ENCODE assay signal across 17 cellular contexts in the genomic region with DNA sequence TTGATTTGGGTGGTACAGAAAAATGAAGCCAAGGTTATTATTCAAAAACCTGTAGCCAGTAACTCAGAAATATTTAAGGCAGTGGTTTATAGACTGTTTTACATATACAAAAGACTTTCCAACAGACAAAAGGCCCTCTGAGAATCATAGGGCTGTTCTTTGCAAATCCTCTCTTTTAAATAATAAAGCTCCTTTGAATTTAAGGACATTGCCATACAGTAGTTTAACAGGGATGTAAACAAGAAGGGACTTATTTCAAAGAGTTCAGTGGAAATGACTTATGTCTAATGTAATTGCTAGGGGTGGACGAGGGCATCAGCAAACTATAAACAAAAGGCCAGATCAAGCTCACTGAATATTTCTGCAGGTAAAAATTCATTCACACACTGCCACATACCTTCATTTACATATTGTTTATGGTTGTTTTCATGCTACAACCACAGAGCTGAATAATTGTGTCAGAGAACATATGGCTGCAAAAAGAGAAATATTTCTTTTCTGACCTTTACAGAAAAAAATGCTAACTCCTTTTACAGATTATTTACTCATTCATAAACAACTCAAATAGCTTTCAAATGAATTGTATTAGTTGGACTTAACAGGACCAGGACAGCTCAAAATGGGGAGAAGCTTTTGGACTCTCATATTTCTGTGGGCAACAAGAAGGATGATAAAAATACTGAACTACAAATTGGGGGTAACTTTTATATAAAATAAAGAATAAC.
A peak's percentile ranks its signal among the peaks of the same experiment; 100 is the strongest.
DNase-seq lines count a peak whose midpoint lies in the region; TF ChIP-seq lines count a peak whose summit lies in the region.
"Had no signal": no experiment of that assay in that cellular context is flagged by ENCODE, and none has a peak within 500 bp of the region (broad histone marks: within the 10 kb centered on the region; RNA-seq: fewer than 3 reads in every experiment).

No MANE protein-coding gene starts in this region.

- peak; percentile 37 for DNase-seq in AG10803 (ENCODE audit: low read depth)
- peak; percentile 45 to 99 for DNase-seq in HAP-1 (ENCODE audit: low spot score in 2 of 2)
- peak; percentile 5 for DNase-seq in NT2/D1 (ENCODE audit: low read depth, low spot score)
- peak; percentile 48 for DNase-seq in fibroblast of peridontal ligament (ENCODE audit: extremely low read depth)
- DNase-seq in activated naive CD4-positive, alpha-beta T cell treated with anti-CD3 and anti-CD28 coated beads, Interleukin-2, amount 10 ng/mL, durations not matched to agents 7 days and 5 days: no peak
- DNase-seq in AG20443 (ENCODE audit: low spot score): no peak
- no peak for DNase-seq in stimulated activated CD8-positive, alpha-beta memory T cell treated with anti-CD3 and anti-CD28 coated beads, Interleukin-4, amount 100 ng/mL, for 48 hours
- no peak for DNase-seq in H7
- DNase-seq: BE2C; CD4-positive, alpha-beta memory T cell; DMS79 treated with DMSO at 0.1 percent for 48 hours; NCI-H1105 treated with DMSO at 0.1 percent for 48 hours; NCI-H187; NCI-H446 treated with DMSO at 0.1 percent for 48 hours; SHP77 treated with DMSO at 0.1 percent for 48 hours had no signal

- no peak overlapping the region for H3K27ac Mint-ChIP-seq in activated naive CD4-positive, alpha-beta T cell treated with anti-CD3 and anti-CD28 coated beads, Interleukin-2, amount 10 ng/mL, durations not matched to agents 7 days and 5 days
- H3K27ac Mint-ChIP-seq: CD4-positive, alpha-beta memory T cell had no signal

- in situ Hi-C loops in HAP-1 (cut with MboI; ENCODE audit: low sequenced_read_pairs): no loop called here

- H3K27me3 ChIP-seq in HAP-1 (ENCODE audit: low read depth) (no peaks in the 10 kb centered on the region), NT2/D1 (ENCODE audit: insufficient read depth, insufficient read length) (no peaks in the 10 kb centered on the region), H7 (ENCODE audit: control insufficient read depth, insufficient read depth, low read length) (no peaks in the 10 kb centered on the region)
- H3K27me3 ChIP-seq: BE2C had no signal

- H3K9ac ChIP-seq in NT2/D1 (ENCODE audit: insufficient read length, low read depth): no peak overlapping the region

- H3K4me3 Mint-ChIP-seq in activated naive CD4-positive, alpha-beta T cell treated with anti-CD3 and anti-CD28 coated beads, Interleukin-2, amount 10 ng/mL, durations not matched to agents 7 days and 5 days: no peak overlapping the region
- H3K4me3 Mint-ChIP-seq: CD4-positive, alpha-beta memory T cell had no signal

- H3K4me1 ChIP-seq in HAP-1 (peaks cover 17% of the 10 kb centered on the region), NT2/D1 (ENCODE audit: insufficient read depth, insufficient read length) (no peaks in the 10 kb centered on the region)
- H3K4me1 ChIP-seq: A549, BE2C had no signal

- CTCF ChIA-PET in activated naive CD4-positive, alpha-beta T cell treated with anti-CD3 and anti-CD28 coated beads, Interleukin-2, amount 10 ng/mL, durations not matched to agents 7 days and 5 days (lab: Charles Lee): no interaction called here

- H3K4me1 Mint-ChIP-seq in activated naive CD4-positive, alpha-beta T cell treated with anti-CD3 and anti-CD28 coated beads, Interleukin-2, amount 10 ng/mL, durations not matched to agents 7 days and 5 days: no peaks in the 10 kb centered on the region
- H3K4me1 Mint-ChIP-seq: CD4-positive, alpha-beta memory T cell had no signal

- no peaks in the 10 kb centered on the region for H3K9me3 Mint-ChIP-seq in activated naive CD4-positive, alpha-beta T cell treated with anti-CD3 and anti-CD28 coated beads, Interleukin-2, amount 10 ng/mL, durations not matched to agents 7 days and 5 days

- no peak overlapping the region for H3K4me3 ChIP-seq in AG10803 (ENCODE audit: low read length)
- no peak overlapping the region for H3K4me3 ChIP-seq in HAP-1
- no peak overlapping the region for H3K4me3 ChIP-seq in NT2/D1 (ENCODE audit: insufficient read length, low read depth)
- no peak overlapping the region for H3K4me3 ChIP-seq in H7 (ENCODE audit: insufficient read depth, low read depth, low read length)
- H3K4me3 ChIP-seq: A549, K562 had no signal

- TF ChIP-seq CTCF in AG10803 (conservative IDR thresholded peaks at IDR 0.05; ENCODE audit: low read length): no peak

- H3K36me3 ChIP-seq in HAP-1 (replicated peaks) (no peaks in the 10 kb centered on the region), NT2/D1 (ENCODE audit: insufficient read depth, insufficient read length, low read length) (no peaks in the 10 kb centered on the region), H7 (replicated peaks; ENCODE audit: control insufficient read depth, insufficient read depth, low read length) (no peaks in the 10 kb centered on the region)
- H3K36me3 ChIP-seq: BE2C had no signal

- no peaks in the 10 kb centered on the region for H3K36me3 Mint-ChIP-seq in activated naive CD4-positive, alpha-beta T cell treated with anti-CD3 and anti-CD28 coated beads, Interleukin-2, amount 10 ng/mL, durations not matched to agents 7 days and 5 days
- H3K36me3 Mint-ChIP-seq: CD4-positive, alpha-beta memory T cell had no signal

- no peaks in the 10 kb centered on the region for H3K9me3 ChIP-seq in HAP-1
- no peaks in the 10 kb centered on the region for H3K9me3 ChIP-seq in NT2/D1 (ENCODE audit: insufficient read depth, low read length)
- H3K9me3 ChIP-seq: A549, BE2C had no signal

- no peaks in the 10 kb centered on the region for H3K27me3 Mint-ChIP-seq in activated naive CD4-positive, alpha-beta T cell treated with anti-CD3 and anti-CD28 coated beads, Interleukin-2, amount 10 ng/mL, durations not matched to agents 7 days and 5 days
- H3K27me3 Mint-ChIP-seq: CD4-positive, alpha-beta memory T cell had no signal

Comparison
In these comparisons a context has a peak if more than half of its experiments do, and no peak if none do; other contexts are left out.
1. DNase-seq: peak in AG10803 (single experiment), HAP-1 (2 of 2), NT2/D1 (single experiment) and fibroblast of peridontal ligament (single experiment); none in activated naive CD4-positive, alpha-beta T cell treated with anti-CD3 and anti-CD28 coated beads, Interleukin-2, amount 10 ng/mL, durations not matched to agents 7 days and 5 days (single experiment), AG20443 (single experiment), stimulated activated CD8-positive, alpha-beta memory T cell treated with anti-CD3 and anti-CD28 coated beads, Interleukin-4, amount 100 ng/mL, for 48 hours (single experiment) and H7 (single experiment).